ENCODE assay signal across 2 cellular contexts in genomic region chr5:83362526-83362925, GRCh38.
TF ChIP-seq lines count a peak whose summit lies in the region.

No MANE protein-coding gene starts in this region.

TF ChIP-seq in HepG2, 621 proteins besides CTCF, POLR2A, EP300 and RAD21:
- TF ChIP-seq ZBTB7A (CRISPR knock-in tag; IDR thresholded peaks at IDR 0.05) (no peak), FOXK2 (IDR thresholded peaks at IDR 0.05) (no peak), CAMTA2 (CRISPR knock-in tag; IDR thresholded peaks at IDR 0.05; ENCODE audit: borderline replicate concordance) (no peak), RBFOX2 (IDR thresholded peaks at IDR 0.05; ENCODE audit: low read depth, low read length) (no peak), MYC (CRISPR knock-in tag; IDR thresholded peaks at IDR 0.05; ENCODE audit: borderline replicate concordance) (no peak), GRHL1 (CRISPR knock-in tag; conservative IDR thresholded peaks at IDR 0.05) (no peak), PHF5A (CRISPR knock-in tag; IDR thresholded peaks at IDR 0.05; ENCODE audit: low read depth, unreplicated experiment) (no peak), MAFK (conservative IDR thresholded peaks at IDR 0.05 in 1 of 2, IDR thresholded peaks at IDR 0.05 in 1 of 2; ENCODE audit: low read length in 2 of 2) (peak; percentile 31 to 73; a peak in 3 of 4 replicates), MAFF (IDR thresholded peaks at IDR 0.05; ENCODE audit: low read depth, low read length) (peak; percentile 21; the same call in 1 of the 2 replicates), SOX6 (IDR thresholded peaks at IDR 0.05) (no peak), SOX6 (CRISPR knock-in tag; IDR thresholded peaks at IDR 0.05) (no peak), ZNF670 (CRISPR knock-in tag; IDR thresholded peaks at IDR 0.05; ENCODE audit: borderline replicate concordance) (no peak), KAT8 (CRISPR knock-in tag; IDR thresholded peaks at IDR 0.05) (no peak), ZFP36L1 (CRISPR knock-in tag; IDR thresholded peaks at IDR 0.05) (no peak), ZNF282 (IDR thresholded peaks at IDR 0.05; ENCODE audit: partially characterized antibody) (no peak), CCDC6 (CRISPR knock-in tag; IDR thresholded peaks at IDR 0.05) (no peak), GABPA (IDR thresholded peaks at IDR 0.05; ENCODE audit: low read depth, low read length) (no peak), GABPA (CRISPR knock-in tag; IDR thresholded peaks at IDR 0.05; ENCODE audit: low read depth) (no peak)

TF ChIP-seq in IMR-90, 13 proteins besides CTCF, POLR2A, EP300 and RAD21:
- TF ChIP-seq ELK1 (IDR thresholded peaks at IDR 0.05; ENCODE audit: borderline replicate concordance, low read depth, low read length) (no peak), MXI1 (IDR thresholded peaks at IDR 0.05; ENCODE audit: borderline replicate concordance, low read depth, low read length) (no peak), MAZ (IDR thresholded peaks at IDR 0.05; ENCODE audit: borderline replicate concordance, low read depth, low read length) (no peak), USF2 (IDR thresholded peaks at IDR 0.05; ENCODE audit: low read depth, low read length) (no peak), NFE2L2 (IDR thresholded peaks at IDR 0.05; ENCODE audit: low read depth, low read length) (no peak), MAFK (IDR thresholded peaks at IDR 0.05; ENCODE audit: low read depth, low read length) (peak; percentile 43; the same call in 1 of the 2 replicates), CEBPB (IDR thresholded peaks at IDR 0.05; ENCODE audit: low read depth, low read length) (no peak)
